2 cellular contexts compared by ENCODE assay signal in genomic region chr5:38414348-38414747, GRCh38.
TF ChIP-seq lines count a peak whose summit lies in the region.

No MANE protein-coding gene starts in this region.

TF ChIP-seq in IMR-90, 13 proteins besides CTCF, POLR2A, EP300 and RAD21:
- no peak for TF ChIP-seq RCOR1 (IDR thresholded peaks at IDR 0.05; ENCODE audit: insufficient replicate concordance, low read length)
- no peak for TF ChIP-seq CEBPB (IDR thresholded peaks at IDR 0.05; ENCODE audit: low read depth, low read length)
- TF ChIP-seq USF2 (IDR thresholded peaks at IDR 0.05; ENCODE audit: low read depth, low read length), result 0 out of 2 replicates have a peak, but pooled peaks have one; percentile 14

TF ChIP-seq in K562, 482 proteins besides CTCF, POLR2A, EP300 and RAD21:
- TF ChIP-seq ATF3 (IDR thresholded peaks at IDR 0.05) (peak; percentile 49; the same call in 1 of the 2 replicates), ATF3 (CRISPR knock-in tag; conservative IDR thresholded peaks at IDR 0.05) (no peak), MAX (CRISPR knock-in tag; IDR thresholded peaks at IDR 0.05) (no peak)
